1 cellular context compared by ENCODE assay signal in the genomic region with DNA sequence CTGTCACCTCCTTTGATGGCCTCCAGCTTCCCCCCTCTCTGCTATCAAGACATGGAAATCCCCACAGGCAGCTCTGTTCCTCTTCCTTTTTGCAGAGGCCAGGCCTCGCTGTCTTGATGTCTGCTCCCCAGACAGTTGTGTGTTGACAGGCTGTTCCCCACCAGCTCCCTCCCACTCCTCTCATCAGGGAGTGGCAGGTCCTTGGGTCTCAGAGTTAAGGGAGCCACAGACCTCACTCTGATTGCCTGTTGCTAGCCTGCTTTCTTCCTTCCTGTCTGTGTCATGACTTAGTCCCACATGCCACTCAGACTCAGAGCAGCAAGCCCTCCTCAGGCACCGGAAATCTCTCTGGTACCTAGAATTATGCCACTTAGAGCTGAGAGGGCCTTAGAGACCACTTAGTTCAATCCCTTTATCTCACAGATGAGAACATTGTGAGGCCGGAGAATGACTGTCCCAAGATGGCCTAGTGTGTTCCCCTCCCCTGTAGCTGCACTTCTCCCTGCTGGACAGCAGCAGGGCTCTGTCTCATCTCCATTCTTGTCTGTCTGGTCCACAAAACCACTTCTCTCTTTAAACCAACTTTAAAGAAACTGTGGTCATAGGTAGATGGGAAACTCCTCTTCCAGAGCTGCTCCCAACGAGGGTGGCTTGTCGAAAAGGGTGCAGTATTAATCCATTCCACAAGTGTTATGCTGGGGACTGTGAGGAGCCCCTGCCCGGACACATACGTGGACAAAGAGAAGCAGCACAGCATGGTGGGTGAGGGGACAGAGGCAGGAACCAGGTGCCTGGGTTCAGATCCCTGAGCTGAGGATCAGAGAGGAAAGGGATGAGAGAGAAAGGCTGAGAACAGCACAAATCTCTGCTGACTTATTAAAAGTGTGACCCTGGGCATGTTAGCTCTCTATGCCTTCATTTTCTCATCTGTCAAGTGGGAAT.
TF ChIP-seq lines count a peak whose summit lies in the region.

No MANE protein-coding gene starts in this region.

TF ChIP-seq in GM12878, 131 proteins besides CTCF, POLR2A, EP300 and RAD21 (continued from another document and continues in another):
- TF ChIP-seq MYC (IDR thresholded peaks at IDR 0.05; ENCODE audit: insufficient read depth, insufficient read length, insufficient replicate concordance, low read length, severe bottlenecking) (no peak), CHD1 (IDR thresholded peaks at IDR 0.05; ENCODE audit: low read depth, low read length) (no peak), SRF (IDR thresholded peaks at IDR 0.05; ENCODE audit: low read depth in 2 of 2, low read length in 2 of 2) (no peak), ATF7 (IDR thresholded peaks at IDR 0.05; ENCODE audit: low read depth) (no peak), SP1 (IDR thresholded peaks at IDR 0.05; ENCODE audit: low read depth, low read length) (no peak), TCF12 (IDR thresholded peaks at IDR 0.05; ENCODE audit: low read depth, low read length) (no peak), TAF1 (IDR thresholded peaks at IDR 0.05; ENCODE audit: borderline replicate concordance, low read depth, low read length) (no peak), ELK1 (IDR thresholded peaks at IDR 0.05; ENCODE audit: low read depth, low read length) (no peak), KLF5 (IDR thresholded peaks at IDR 0.05; ENCODE audit: partially characterized antibody) (no peak), PAX5 (IDR thresholded peaks at IDR 0.05; ENCODE audit: borderline replicate concordance, low read depth, low read length) (peak; percentile 45; the same call in 1 of the 2 replicates), FOXK2 (IDR thresholded peaks at IDR 0.05) (no peak), MXI1 (IDR thresholded peaks at IDR 0.05; ENCODE audit: low read depth, low read length) (peak; percentile 69), BHLHE40 (IDR thresholded peaks at IDR 0.05; ENCODE audit: borderline replicate concordance in 1 of 2, low read depth in 2 of 2, low read length in 1 of 2) (peak in 1 of 2 experiments; percentile 13; a peak in 1 of 4 replicates), FOS (IDR thresholded peaks at IDR 0.05; ENCODE audit: borderline replicate concordance, extremely low read depth, insufficient read length) (no peak), RBBP5 (conservative IDR thresholded peaks at IDR 0.05) (no peak), TCF7 (IDR thresholded peaks at IDR 0.05; ENCODE audit: borderline replicate concordance) (no peak), CBX3 (IDR thresholded peaks at IDR 0.05; ENCODE audit: borderline replicate concordance, low read depth) (no peak), SMAD5 (IDR thresholded peaks at IDR 0.05; ENCODE audit: low read depth) (no peak), ZSCAN29 (IDR thresholded peaks at IDR 0.05) (no peak), ZNF622 (IDR thresholded peaks at IDR 0.05) (no peak), NFIC (IDR thresholded peaks at IDR 0.05; ENCODE audit: low read depth, low read length) (peak; percentile 39; the same call in 1 of the 2 replicates), ZNF24 (IDR thresholded peaks at IDR 0.05) (no peak), KDM1A (IDR thresholded peaks at IDR 0.05; ENCODE audit: borderline replicate concordance) (no peak), HCFC1 (IDR thresholded peaks at IDR 0.05; ENCODE audit: low read length) (no peak), ZBTB4 (CRISPR knock-in tag; IDR thresholded peaks at IDR 0.05) (no peak), SMC3 (IDR thresholded peaks at IDR 0.05; ENCODE audit: borderline replicate concordance, low read length) (no peak), CHD4 (IDR thresholded peaks at IDR 0.05) (no peak), JUNB (IDR thresholded peaks at IDR 0.05) (no peak), RELA (IDR thresholded peaks at IDR 0.05; ENCODE audit: borderline replicate concordance, partially characterized antibody) (peak; percentile 69), ZZZ3 (IDR thresholded peaks at IDR 0.05; ENCODE audit: control insufficient read depth, insufficient read length, low read depth) (no peak), BCLAF1 (IDR thresholded peaks at IDR 0.05) (no peak), NBN (IDR thresholded peaks at IDR 0.05) (peak; percentile 68; the same call in 1 of the 2 replicates), PML (IDR thresholded peaks at IDR 0.05; ENCODE audit: low read length) (no peak), YBX1 (IDR thresholded peaks at IDR 0.05) (no peak)
- TF ChIP-seq, protein P1, sequence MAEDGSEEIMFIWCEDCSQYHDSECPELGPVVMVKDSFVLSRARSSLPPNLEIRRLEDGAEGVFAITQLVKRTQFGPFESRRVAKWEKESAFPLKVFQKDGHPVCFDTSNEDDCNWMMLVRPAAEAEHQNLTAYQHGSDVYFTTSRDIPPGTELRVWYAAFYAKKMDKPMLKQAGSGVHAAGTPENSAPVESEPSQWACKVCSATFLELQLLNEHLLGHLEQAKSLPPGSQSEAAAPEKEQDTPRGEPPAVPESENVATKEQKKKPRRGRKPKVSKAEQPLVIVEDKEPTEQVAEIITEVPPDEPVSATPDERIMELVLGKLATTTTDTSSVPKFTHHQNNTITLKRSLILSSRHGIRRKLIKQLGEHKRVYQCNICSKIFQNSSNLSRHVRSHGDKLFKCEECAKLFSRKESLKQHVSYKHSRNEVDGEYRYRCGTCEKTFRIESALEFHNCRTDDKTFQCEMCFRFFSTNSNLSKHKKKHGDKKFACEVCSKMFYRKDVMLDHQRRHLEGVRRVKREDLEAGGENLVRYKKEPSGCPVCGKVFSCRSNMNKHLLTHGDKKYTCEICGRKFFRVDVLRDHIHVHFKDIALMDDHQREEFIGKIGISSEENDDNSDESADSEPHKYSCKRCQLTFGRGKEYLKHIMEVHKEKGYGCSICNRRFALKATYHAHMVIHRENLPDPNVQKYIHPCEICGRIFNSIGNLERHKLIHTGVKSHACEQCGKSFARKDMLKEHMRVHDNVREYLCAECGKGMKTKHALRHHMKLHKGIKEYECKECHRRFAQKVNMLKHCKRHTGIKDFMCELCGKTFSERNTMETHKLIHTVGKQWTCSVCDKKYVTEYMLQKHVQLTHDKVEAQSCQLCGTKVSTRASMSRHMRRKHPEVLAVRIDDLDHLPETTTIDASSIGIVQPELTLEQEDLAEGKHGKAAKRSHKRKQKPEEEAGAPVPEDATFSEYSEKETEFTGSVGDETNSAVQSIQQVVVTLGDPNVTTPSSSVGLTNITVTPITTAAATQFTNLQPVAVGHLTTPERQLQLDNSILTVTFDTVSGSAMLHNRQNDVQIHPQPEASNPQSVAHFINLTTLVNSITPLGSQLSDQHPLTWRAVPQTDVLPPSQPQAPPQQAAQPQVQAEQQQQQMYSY (CRISPR knock-in tag; IDR thresholded peaks at IDR 0.05): no peak
- TF ChIP-seq, protein P2, sequence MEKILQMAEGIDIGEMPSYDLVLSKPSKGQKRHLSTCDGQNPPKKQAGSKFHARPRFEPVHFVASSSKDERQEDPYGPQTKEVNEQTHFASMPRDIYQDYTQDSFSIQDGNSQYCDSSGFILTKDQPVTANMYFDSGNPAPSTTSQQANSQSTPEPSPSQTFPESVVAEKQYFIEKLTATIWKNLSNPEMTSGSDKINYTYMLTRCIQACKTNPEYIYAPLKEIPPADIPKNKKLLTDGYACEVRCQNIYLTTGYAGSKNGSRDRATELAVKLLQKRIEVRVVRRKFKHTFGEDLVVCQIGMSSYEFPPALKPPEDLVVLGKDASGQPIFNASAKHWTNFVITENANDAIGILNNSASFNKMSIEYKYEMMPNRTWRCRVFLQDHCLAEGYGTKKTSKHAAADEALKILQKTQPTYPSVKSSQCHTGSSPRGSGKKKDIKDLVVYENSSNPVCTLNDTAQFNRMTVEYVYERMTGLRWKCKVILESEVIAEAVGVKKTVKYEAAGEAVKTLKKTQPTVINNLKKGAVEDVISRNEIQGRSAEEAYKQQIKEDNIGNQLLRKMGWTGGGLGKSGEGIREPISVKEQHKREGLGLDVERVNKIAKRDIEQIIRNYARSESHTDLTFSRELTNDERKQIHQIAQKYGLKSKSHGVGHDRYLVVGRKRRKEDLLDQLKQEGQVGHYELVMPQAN (conservative IDR thresholded peaks at IDR 0.05): 0 out of 2 replicates have a peak, but pooled peaks have one; percentile 49
- TF ChIP-seq, protein P3, sequence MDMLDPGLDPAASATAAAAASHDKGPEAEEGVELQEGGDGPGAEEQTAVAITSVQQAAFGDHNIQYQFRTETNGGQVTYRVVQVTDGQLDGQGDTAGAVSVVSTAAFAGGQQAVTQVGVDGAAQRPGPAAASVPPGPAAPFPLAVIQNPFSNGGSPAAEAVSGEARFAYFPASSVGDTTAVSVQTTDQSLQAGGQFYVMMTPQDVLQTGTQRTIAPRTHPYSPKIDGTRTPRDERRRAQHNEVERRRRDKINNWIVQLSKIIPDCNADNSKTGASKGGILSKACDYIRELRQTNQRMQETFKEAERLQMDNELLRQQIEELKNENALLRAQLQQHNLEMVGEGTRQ (IDR thresholded peaks at IDR 0.05; ENCODE audit: borderline replicate concordance, low read depth, low read length): no peak
- TF ChIP-seq, protein P4, sequence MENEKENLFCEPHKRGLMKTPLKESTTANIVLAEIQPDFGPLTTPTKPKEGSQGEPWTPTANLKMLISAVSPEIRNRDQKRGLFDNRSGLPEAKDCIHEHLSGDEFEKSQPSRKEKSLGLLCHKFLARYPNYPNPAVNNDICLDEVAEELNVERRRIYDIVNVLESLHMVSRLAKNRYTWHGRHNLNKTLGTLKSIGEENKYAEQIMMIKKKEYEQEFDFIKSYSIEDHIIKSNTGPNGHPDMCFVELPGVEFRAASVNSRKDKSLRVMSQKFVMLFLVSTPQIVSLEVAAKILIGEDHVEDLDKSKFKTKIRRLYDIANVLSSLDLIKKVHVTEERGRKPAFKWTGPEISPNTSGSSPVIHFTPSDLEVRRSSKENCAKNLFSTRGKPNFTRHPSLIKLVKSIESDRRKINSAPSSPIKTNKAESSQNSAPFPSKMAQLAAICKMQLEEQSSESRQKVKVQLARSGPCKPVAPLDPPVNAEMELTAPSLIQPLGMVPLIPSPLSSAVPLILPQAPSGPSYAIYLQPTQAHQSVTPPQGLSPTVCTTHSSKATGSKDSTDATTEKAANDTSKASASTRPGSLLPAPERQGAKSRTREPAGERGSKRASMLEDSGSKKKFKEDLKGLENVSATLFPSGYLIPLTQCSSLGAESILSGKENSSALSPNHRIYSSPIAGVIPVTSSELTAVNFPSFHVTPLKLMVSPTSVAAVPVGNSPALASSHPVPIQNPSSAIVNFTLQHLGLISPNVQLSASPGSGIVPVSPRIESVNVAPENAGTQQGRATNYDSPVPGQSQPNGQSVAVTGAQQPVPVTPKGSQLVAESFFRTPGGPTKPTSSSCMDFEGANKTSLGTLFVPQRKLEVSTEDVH (IDR thresholded peaks at IDR 0.05; ENCODE audit: low read depth, partially characterized antibody): no peak
